ENCODE assay signal across 8 cellular contexts in the genomic region with DNA sequence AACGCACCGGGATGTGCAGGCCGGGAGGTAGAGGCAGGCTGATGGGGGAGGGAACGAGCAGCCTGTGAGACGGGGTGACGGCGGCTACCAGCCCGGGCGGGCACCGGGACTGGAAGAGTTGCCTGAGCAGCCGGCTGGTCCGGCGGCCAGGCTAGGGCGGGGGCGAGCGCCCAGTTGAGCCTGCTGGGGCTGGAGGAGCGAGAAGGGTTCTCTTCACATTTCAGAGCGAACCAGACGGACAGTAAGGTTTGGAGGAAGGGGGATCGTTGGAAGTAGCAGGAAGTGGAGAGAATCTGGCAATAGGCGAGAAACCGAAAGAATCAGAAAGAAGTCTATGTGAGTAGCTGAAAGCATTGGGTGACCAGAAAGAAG. TPM values are rescaled to one million over a fixed set of nuclear protein-coding genes. Genes with fewer than 3 reads are reported as not detected.
DNase-seq lines count a peak whose midpoint lies in the region; ATAC-seq, FAIRE-seq and TF ChIP-seq lines count a peak whose summit lies in the region.
"Not testable (repeated sequence)": the region's sequence is repeated elsewhere in the genome, so short reads cannot be mapped to it uniquely, and the experiment has no call there.

No MANE protein-coding gene starts in this region.

- peak overlapping the region; percentile 89 for H3K27ac ChIP-seq in OCI-LY3 (ENCODE audit: low read length)
- H3K27ac ChIP-seq in kidney (ENCODE audit: low read depth in 2 of 2, low read length in 2 of 2); parathyroid adenoma; urinary bladder (ENCODE audit: low read depth): not testable (repeated sequence)

- not testable (repeated sequence) for H3K27me3 Mint-ChIP-seq in effector memory CD8-positive, alpha-beta T cell

- H3K4me3 ChIP-seq in OCI-LY3 (ENCODE audit: low read length) (peak overlapping the region; percentile 93), kidney (ENCODE audit: low read length in 2 of 2) (peak overlapping the region; percentile 76 to 86), parathyroid adenoma (ENCODE audit: low read depth, low read length) (peak overlapping the region; percentile 71), urinary bladder (ENCODE audit: low read depth, low read length) (peak overlapping the region; percentile 42)

- not testable (repeated sequence) for H3K27me3 ChIP-seq in OCI-LY3 (ENCODE audit: low read depth, low read length); parathyroid adenoma (ENCODE audit: control insufficient read depth, insufficient read depth, low read length)

- FAIRE-seq in kidney (lab: Jason Lieb, UNC), result not testable (repeated sequence)

- not testable (repeated sequence) for H4K20me1 ChIP-seq in OCI-LY3 (ENCODE audit: insufficient read depth, low read length)

- H3K9me3 Mint-ChIP-seq in effector memory CD8-positive, alpha-beta T cell, result not testable (repeated sequence)

- not testable (repeated sequence) for H3K36me3 ChIP-seq in OCI-LY3 (replicated peaks; ENCODE audit: low read depth, low read length); kidney (ENCODE audit: control insufficient read depth in 1 of 2, insufficient read depth in 2 of 2, low read length in 2 of 2); parathyroid adenoma (ENCODE audit: control insufficient read depth, insufficient read depth, low read length); urinary bladder (ENCODE audit: insufficient read depth)

- not testable (repeated sequence) for H3K9me3 ChIP-seq in OCI-LY3 (ENCODE audit: insufficient read depth, low read length); kidney (ENCODE audit: control insufficient read depth in 1 of 2, low read length in 2 of 2); parathyroid adenoma (ENCODE audit: control insufficient read depth, low read length)

- H3K4me3 Mint-ChIP-seq in effector memory CD8-positive, alpha-beta T cell, result peak overlapping the region; percentile 76 to 92

- peaks cover 12% of the 10 kb centered on the region for H3K36me3 Mint-ChIP-seq in effector memory CD8-positive, alpha-beta T cell (ENCODE audit: insufficient read depth)

- H3K4me2 ChIP-seq in OCI-LY3 (ENCODE audit: low read length) (peak overlapping the region; percentile 61), parathyroid adenoma (ENCODE audit: low read length) (peak overlapping the region; percentile 68)

- not testable (repeated sequence) for H3K4me1 ChIP-seq in OCI-LY3 (ENCODE audit: low read length); kidney (ENCODE audit: control insufficient read depth in 1 of 2, insufficient read depth in 1 of 2, low read depth in 1 of 2, low read length in 2 of 2); parathyroid adenoma; urinary bladder (ENCODE audit: insufficient read depth)

- not testable (repeated sequence) for H2AFZ ChIP-seq in OCI-LY3 (ENCODE audit: low read depth, low read length)
- peak overlapping the region; percentile 79 for H2AFZ ChIP-seq in parathyroid adenoma

- DNase-seq in activated T-cell treated with anti-CD3 and anti-CD28 coated beads, Interleukin-2, amount 50 U/mL, for 48 hours, result peak; percentile 41 to 49
- DNase-seq in effector memory CD8-positive, alpha-beta T cell, result peak in 2 of 3 experiments; percentile 14 to 15
- DNase-seq in kidney, result not testable (repeated sequence)

- H3K4me1 Mint-ChIP-seq in effector memory CD8-positive, alpha-beta T cell (ENCODE audit: low read depth in 2 of 2), result peaks cover 9 to 31% of the 10 kb centered on the region in 2 donors

- peak; percentile 8 for ATAC-seq in HG02571 (IDR thresholded peaks at IDR 0.05; ENCODE audit: unreplicated experiment)
- ATAC-seq in effector memory CD8-positive, alpha-beta T cell (replicated peaks), result peak; percentile 2

- H3K27ac Mint-ChIP-seq in effector memory CD8-positive, alpha-beta T cell, result peak overlapping the region; percentile 91 to 93

- H3K79me2 ChIP-seq in OCI-LY3 (ENCODE audit: low read length), result peaks cover 53% of the 10 kb centered on the region
- H3K79me2 ChIP-seq in parathyroid adenoma, result not testable (repeated sequence)

- H3K9ac ChIP-seq in OCI-LY3 (ENCODE audit: low read length), result peak overlapping the region; percentile 99
- not testable (repeated sequence) for H3K9ac ChIP-seq in kidney (ENCODE audit: low read length in 2 of 2); parathyroid adenoma

- TF ChIP-seq POLR2A in GM10847 (IDR thresholded peaks at IDR 0.05; ENCODE audit: extremely low read depth, insufficient read length), result peak; percentile 3

- WGBS in urinary bladder, result under 1% methylated on average over 12 of the region's 22 CpGs

- not testable (repeated sequence) for TF ChIP-seq CTCF in OCI-LY3 (IDR thresholded peaks at IDR 0.05; ENCODE audit: low read depth, low read length); kidney (IDR thresholded peaks at IDR 0.05; ENCODE audit: borderline replicate concordance, extremely low read depth, insufficient read depth); parathyroid adenoma (IDR thresholded peaks at IDR 0.05)

- intact Hi-C loops in kidney (cut with DNase I), result not testable (repeated sequence)

RNA-seq across cellular contexts. Expression of a gene that starts 22.4 kb away (rescaled TPM):
- total RNA-seq in kidney (0.88 TPM), urinary bladder (1.4 TPM)
- polyA plus RNA-seq in kidney (ENCODE audit: insufficient read depth, low read depth, low replicate concordance) (0.43 TPM), urinary bladder (1.2 TPM)

Comparison
In these comparisons a context has a peak if more than half of its experiments do, and no peak if none do; other contexts are left out.
1. H3K4me3 ChIP-seq: peak in every context shown above with its lines; median percentile 93 in OCI-LY3; 81 in kidney; 71 in parathyroid adenoma; 42 in urinary bladder.